1 cellular context compared by ENCODE assay signal in the genomic region with DNA sequence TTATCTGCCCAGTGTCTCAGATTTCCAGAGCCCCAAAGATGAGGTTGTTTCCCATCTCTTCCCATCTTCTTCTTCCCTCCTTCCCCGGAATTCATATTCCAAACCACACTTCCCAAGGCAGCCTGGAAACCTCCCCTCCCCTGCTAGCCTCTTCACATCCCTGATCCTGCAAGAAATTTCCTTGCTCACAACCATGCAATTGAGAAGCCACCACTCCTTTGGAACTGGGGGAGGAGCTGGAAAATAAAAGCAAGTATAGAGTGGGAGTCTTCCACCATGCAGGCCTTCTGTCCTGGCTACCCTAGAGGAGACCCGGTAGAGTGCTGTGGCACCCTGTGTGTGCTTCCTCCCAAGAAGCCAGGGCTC.
TF ChIP-seq lines count a peak whose summit lies in the region.

No MANE protein-coding gene starts in this region.

TF ChIP-seq in IMR-90, 13 proteins besides CTCF, POLR2A, EP300 and RAD21:
- TF ChIP-seq BHLHE40 (IDR thresholded peaks at IDR 0.05; ENCODE audit: low read depth, low read length) (no peak), MXI1 (IDR thresholded peaks at IDR 0.05; ENCODE audit: borderline replicate concordance, low read depth, low read length) (no peak), MAZ (IDR thresholded peaks at IDR 0.05; ENCODE audit: borderline replicate concordance, low read depth, low read length) (no peak), RFX5 (IDR thresholded peaks at IDR 0.05; ENCODE audit: low read depth, low read length) (no peak), CEBPB (IDR thresholded peaks at IDR 0.05; ENCODE audit: low read depth, low read length) (no peak), RCOR1 (IDR thresholded peaks at IDR 0.05; ENCODE audit: insufficient replicate concordance, low read length) (no peak), NFE2L2 (IDR thresholded peaks at IDR 0.05; ENCODE audit: low read depth, low read length) (no peak), FOS (IDR thresholded peaks at IDR 0.05; ENCODE audit: low read depth, low read length) (no peak), SMC3 (IDR thresholded peaks at IDR 0.05; ENCODE audit: low read depth, low read length) (no peak), CHD1 (IDR thresholded peaks at IDR 0.05; ENCODE audit: low read depth, low read length) (no peak), MAFK (IDR thresholded peaks at IDR 0.05; ENCODE audit: low read depth, low read length) (no peak)
- TF ChIP-seq, protein P1, sequence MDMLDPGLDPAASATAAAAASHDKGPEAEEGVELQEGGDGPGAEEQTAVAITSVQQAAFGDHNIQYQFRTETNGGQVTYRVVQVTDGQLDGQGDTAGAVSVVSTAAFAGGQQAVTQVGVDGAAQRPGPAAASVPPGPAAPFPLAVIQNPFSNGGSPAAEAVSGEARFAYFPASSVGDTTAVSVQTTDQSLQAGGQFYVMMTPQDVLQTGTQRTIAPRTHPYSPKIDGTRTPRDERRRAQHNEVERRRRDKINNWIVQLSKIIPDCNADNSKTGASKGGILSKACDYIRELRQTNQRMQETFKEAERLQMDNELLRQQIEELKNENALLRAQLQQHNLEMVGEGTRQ (IDR thresholded peaks at IDR 0.05; ENCODE audit: low read depth, low read length) = no peak
- TF ChIP-seq, protein P2, sequence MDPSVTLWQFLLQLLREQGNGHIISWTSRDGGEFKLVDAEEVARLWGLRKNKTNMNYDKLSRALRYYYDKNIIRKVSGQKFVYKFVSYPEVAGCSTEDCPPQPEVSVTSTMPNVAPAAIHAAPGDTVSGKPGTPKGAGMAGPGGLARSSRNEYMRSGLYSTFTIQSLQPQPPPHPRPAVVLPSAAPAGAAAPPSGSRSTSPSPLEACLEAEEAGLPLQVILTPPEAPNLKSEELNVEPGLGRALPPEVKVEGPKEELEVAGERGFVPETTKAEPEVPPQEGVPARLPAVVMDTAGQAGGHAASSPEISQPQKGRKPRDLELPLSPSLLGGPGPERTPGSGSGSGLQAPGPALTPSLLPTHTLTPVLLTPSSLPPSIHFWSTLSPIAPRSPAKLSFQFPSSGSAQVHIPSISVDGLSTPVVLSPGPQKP (IDR thresholded peaks at IDR 0.05; ENCODE audit: borderline replicate concordance, low read depth, low read length) = no peak
TF ChIP-seq in IMR-90: peak in this region for 0.
